Comparison of ENCODE assay signal across 13 cellular contexts in genomic region chr2:29108225-29108624, GRCh38. TPM values are rescaled to one million over a fixed set of nuclear protein-coding genes. Genes with fewer than 3 reads are reported as not detected.
DNase-seq lines count a peak whose midpoint lies in the region; ATAC-seq, FAIRE-seq and TF ChIP-seq lines count a peak whose summit lies in the region.
"Had no signal": no experiment of that assay in that cellular context is flagged by ENCODE, and none has a peak within 500 bp of the region (broad histone marks: within the 10 kb centered on the region; RNA-seq: fewer than 3 reads in every experiment).

No MANE protein-coding gene starts in this region.

- peaks cover 3 to 6% of the 10 kb centered on the region in 2 donors for H3K27me3 Mint-ChIP-seq in natural killer cell treated with Interleukin-12 subunit alpha and Interleukin-12 subunit beta and Interleukin-15 and Interleukin-18, amount 100 ng/mL, for 72 hours

- no peak for FAIRE-seq in pancreas (lab: Jason Lieb, UNC)

- POLR2A ChIA-PET in RWPE1 (lab: Yijun Ruan, JAX; ENCODE audit: low non-redundant PET): no interaction called here

- H3K36me3 ChIP-seq in pancreas: no peaks in the 10 kb centered on the region

- H3K27me3 ChIP-seq in pancreas: no peaks in the 10 kb centered on the region

- DNase-seq in ELR (ENCODE audit: low read depth) (peak; percentile 96), RWPE1 (ENCODE audit: low spot score) (peak; percentile 87), epithelial cell of prostate (ENCODE audit: low read depth, low spot score) (peak; percentile 80), pancreas (no peak), mesenteric fat pad (ENCODE audit: low spot score) (no peak), NCI-H345 treated with DMSO at 0.1 percent for 48 hours (lab: John Stamatoyannopoulos, UW; ENCODE audit: unreplicated experiment) (no peak)
- no peak for DNase-seq in natural killer cell treated with Interleukin-12 subunit alpha and Interleukin-12 subunit beta and Interleukin-15 and Interleukin-18, amount 100 ng/mL, for 72 hours (ENCODE audit: low spot score)
- DNase-seq: activated CD4-positive, CD25-positive, alpha-beta regulatory T cell treated with anti-CD3 and anti-CD28 coated beads, Interleukin-2, amount 50 U/mL, for 72 hours; GF-D8; NCI-H524 had no signal

- H3K36me3 Mint-ChIP-seq in natural killer cell treated with Interleukin-12 subunit alpha and Interleukin-12 subunit beta and Interleukin-15 and Interleukin-18, amount 100 ng/mL, for 72 hours: no peaks in the 10 kb centered on the region
- H3K36me3 Mint-ChIP-seq: activated naive CD8-positive, alpha-beta T cell had no signal

- H3K4me1 ChIP-seq in pancreas: no peaks in the 10 kb centered on the region

- TF ChIP-seq CTCF in RWPE1 (conservative IDR thresholded peaks at IDR 0.05; ENCODE audit: low read depth): no peak
- TF ChIP-seq CTCF in pancreas (IDR thresholded peaks at IDR 0.05): no peak

- 71 to 73% methylated on average over 8 of the region's 8 CpGs for WGBS in pancreas, 2 donors

- H3K9me3 Mint-ChIP-seq in natural killer cell treated with Interleukin-12 subunit alpha and Interleukin-12 subunit beta and Interleukin-15 and Interleukin-18, amount 100 ng/mL, for 72 hours: no peaks in the 10 kb centered on the region

- no peak overlapping the region for H3K27ac Mint-ChIP-seq in natural killer cell treated with Interleukin-12 subunit alpha and Interleukin-12 subunit beta and Interleukin-15 and Interleukin-18, amount 100 ng/mL, for 72 hours
- H3K27ac Mint-ChIP-seq: activated naive CD8-positive, alpha-beta T cell had no signal

- no peak overlapping the region for H3K4me3 Mint-ChIP-seq in natural killer cell treated with Interleukin-12 subunit alpha and Interleukin-12 subunit beta and Interleukin-15 and Interleukin-18, amount 100 ng/mL, for 72 hours
- H3K4me3 Mint-ChIP-seq: activated naive CD8-positive, alpha-beta T cell had no signal

- CTCF ChIA-PET in RWPE1 (lab: Yijun Ruan, JAX): no interaction called here

- H3K27ac ChIP-seq in RWPE1 (peak overlapping the region; percentile 72), epithelial cell of prostate (peak overlapping the region; percentile 95), pancreas (no peak overlapping the region)

- peak in 3 of 4 donors; percentile 30 to 58 (median 55) for ATAC-seq in pancreas
- ATAC-seq in natural killer cell treated with Interleukin-12 subunit alpha and Interleukin-12 subunit beta and Interleukin-15 and Interleukin-18, amount 100 ng/mL, for 72 hours: no peak
- ATAC-seq in HG03097 (IDR thresholded peaks at IDR 0.05; ENCODE audit: low FRiP score, unreplicated experiment): no peak

- no peaks in the 10 kb centered on the region for H3K9me3 ChIP-seq in pancreas

- no peaks in the 10 kb centered on the region for H3K4me1 Mint-ChIP-seq in natural killer cell treated with Interleukin-12 subunit alpha and Interleukin-12 subunit beta and Interleukin-15 and Interleukin-18, amount 100 ng/mL, for 72 hours (ENCODE audit: low read depth in 2 of 2)

- intact Hi-C loops in pancreas (cut with DNase I): no loop called here

- no peak overlapping the region for H3K4me3 ChIP-seq in pancreas

RNA-seq across cellular contexts. Expression of gene CLIP4, which starts 7.0 kb away (rescaled TPM):
- 10 to 100 TPM in 2 of 6 donors, 1 to 10 TPM in 4; 4.6 to 18.3 (median 7.8) TPM for total RNA-seq in pancreas
- 1 to 10 TPM; 4.5 to 6.3 TPM for polyA plus RNA-seq in pancreas
- 10 to 100 TPM; 24.4 to 40.6 TPM for total RNA-seq in natural killer cell treated with Interleukin-12 subunit alpha and Interleukin-12 subunit beta and Interleukin-15 and Interleukin-18, amount 100 ng/mL, for 72 hours
- 48.2 TPM for total RNA-seq in mesenteric fat pad

RNA-seq across cellular contexts. Expression of gene PCARE, which starts 33.9 kb away (rescaled TPM):
- under 1 TPM in 1 of 6 donors, not detected in 5; 0.03 TPM for total RNA-seq in pancreas
- polyA plus RNA-seq in pancreas: under 1 TPM; 0.04 to 0.05 TPM
- not detected for total RNA-seq in natural killer cell treated with Interleukin-12 subunit alpha and Interleukin-12 subunit beta and Interleukin-15 and Interleukin-18, amount 100 ng/mL, for 72 hours
- total RNA-seq in mesenteric fat pad: 0.06 TPM
- total RNA-seq: pulmonary artery endothelial cell had no signal

Comparison
In these comparisons a context has a peak if more than half of its experiments do, and no peak if none do; other contexts are left out.
1. DNase-seq: peak in ELR (single experiment), RWPE1 (single experiment) and epithelial cell of prostate (single experiment); none in pancreas (0 of 6), natural killer cell treated with Interleukin-12 subunit alpha and Interleukin-12 subunit beta and Interleukin-15 and Interleukin-18, amount 100 ng/mL, for 72 hours (single experiment), mesenteric fat pad (single experiment) and NCI-H345 treated with DMSO at 0.1 percent for 48 hours (single experiment).
2. H3K27ac ChIP-seq: peak in RWPE1 (single experiment) and epithelial cell of prostate (single experiment); none in pancreas (0 of 4).
3. ATAC-seq: peak in pancreas (3 of 4); none in natural killer cell treated with Interleukin-12 subunit alpha and Interleukin-12 subunit beta and Interleukin-15 and Interleukin-18, amount 100 ng/mL, for 72 hours (0 of 2) and HG03097 (single experiment).